ENCODE assay signal across 8 cellular contexts in genomic region chr14:104650057-104650980, GRCh38. TPM values are rescaled to one million over a fixed set of nuclear protein-coding genes. Genes with fewer than 3 reads are reported as not detected.
DNase-seq lines count a peak whose midpoint lies in the region; ATAC-seq and TF ChIP-seq lines count a peak whose summit lies in the region.

No MANE protein-coding gene starts in this region.

- DNase-seq in DMS 273 (lab: John Stamatoyannopoulos, UW; ENCODE audit: unreplicated experiment) (peak; percentile 82), DMS 273 treated with DMSO at 0.1 percent for 48 hours (lab: John Stamatoyannopoulos, UW) (no peak), HS-27A (ENCODE audit: low read depth) (peak; percentile 8), T-helper 22 cell (ENCODE audit: low read depth) (peak; percentile 18), body of pancreas (peak; percentile 49 to 71 (median 66))

- peak overlapping the region; percentile 96 for H3K4me2 ChIP-seq in skeletal muscle satellite cell (ENCODE audit: low read length)

- H3K9ac ChIP-seq in skeletal muscle satellite cell (ENCODE audit: low read depth, low read length) = peak overlapping the region; percentile 42

- 5 to 14% methylated on average over 20 to 56 of the region's 56 CpGs for WGBS in body of pancreas, 2 donors

- no peaks in the 10 kb centered on the region for H3K9me3 ChIP-seq in body of pancreas
- peaks cover 10% of the 10 kb centered on the region for H3K9me3 ChIP-seq in iPS-18c (ENCODE audit: control insufficient read depth, insufficient read depth, low read length)
- peaks cover 4% of the 10 kb centered on the region for H3K9me3 ChIP-seq in skeletal muscle satellite cell (replicated peaks; ENCODE audit: low read length)

- H3K36me3 ChIP-seq in body of pancreas (replicated peaks in 1 of 2; ENCODE audit: insufficient read depth in 1 of 2, low read depth in 2 of 2) (no peaks in the 10 kb centered on the region), skeletal muscle satellite cell (ENCODE audit: insufficient read depth, low read length) (no peaks in the 10 kb centered on the region)

- no peak overlapping the region for H3K27ac ChIP-seq in body of pancreas

- H3K4me1 ChIP-seq in body of pancreas = peaks cover 10% of the 10 kb centered on the region
- H3K4me1 ChIP-seq in skeletal muscle satellite cell (ENCODE audit: control insufficient read depth, insufficient read depth, low read length) = no peaks in the 10 kb centered on the region

- H3K4me3 ChIP-seq in body of pancreas (no peak overlapping the region), iPS-18c (ENCODE audit: insufficient read depth, low read depth, low read length) (peak overlapping the region; percentile 80), skeletal muscle satellite cell (ENCODE audit: low read length) (peak overlapping the region; percentile 72)

- no peak for TF ChIP-seq POLR2A in body of pancreas (IDR thresholded peaks at IDR 0.05)

- peak; percentile 88 to 99 (median 92) for TF ChIP-seq CTCF in body of pancreas (IDR thresholded peaks at IDR 0.05)

- H3K27me3 ChIP-seq in body of pancreas (no peaks in the 10 kb centered on the region), skeletal muscle satellite cell (ENCODE audit: control insufficient read depth, insufficient read depth, low read length) (peaks cover 11% of the 10 kb centered on the region)

- ATAC-seq in body of pancreas (peak; percentile 71), HG03378 (IDR thresholded peaks at IDR 0.05; ENCODE audit: unreplicated experiment) (no peak)

- intact Hi-C loops in body of pancreas (cut with DNase I) = loop anchor here (5.0 kb wide), 1 partner anchor 52 kb away; no protein-coding TSS in a partner anchor

RNA-seq across cellular contexts. Expression of gene INF2, which starts 39.1 kb away (rescaled TPM):
- total RNA-seq in body of pancreas = 10 to 100 TPM; 46.2 to 90.3 TPM
- 52.5 and 54.0 TPM in 2 replicates for total RNA-seq in skeletal muscle satellite cell (2012; rRNA removed)

RNA-seq across cellular contexts. Expression of gene TMEM179, which starts 45.7 kb away (rescaled TPM):
- total RNA-seq in body of pancreas = 1 to 10 TPM; 2.6 to 9.6 TPM
- not detected in 2 replicates for total RNA-seq in skeletal muscle satellite cell (2012; rRNA removed)

Comparison
In these comparisons a context has a peak if more than half of its experiments do, and no peak if none do; other contexts are left out.
1. H3K4me3 ChIP-seq: peak in iPS-18c (single experiment) and skeletal muscle satellite cell (single experiment); none in body of pancreas (0 of 2).